In genomic region chr13:46296920-46297319, GRCh38 we compare ENCODE assay signal across 9 cellular contexts.
DNase-seq lines count a peak whose midpoint lies in the region; TF ChIP-seq lines count a peak whose summit lies in the region.
"Had no signal": no experiment of that assay in that cellular context is flagged by ENCODE, and none has a peak within 500 bp of the region (broad histone marks: within the 10 kb centered on the region; RNA-seq: fewer than 3 reads in every experiment).

No MANE protein-coding gene starts in this region.

- H3K4me1 ChIP-seq in OCI-LY7 (ENCODE audit: insufficient read depth, low read length, poor library complexity, severe bottlenecking) (peaks cover 16% of the 10 kb centered on the region), osteoblast (ENCODE audit: insufficient read depth, low read length) (peaks cover 34% of the 10 kb centered on the region), esophagus muscularis mucosa (peaks cover 0 to 8% (median 4%) of the 10 kb centered on the region in 4 donors)

- intact Hi-C loops in Calu3 (cut with micrococcal nuclease; ENCODE audit: unreplicated experiment) (no loop called here), OCI-LY7 (cut with micrococcal nuclease; ENCODE audit: unreplicated experiment) (no loop called here), esophagus muscularis mucosa (cut with DNase I) (no loop called here)

- BruUV-seq in Calu3 (replicated peaks; lab: Mats Ljungman, UMichigan) (no TSS peak), OCI-LY7 (replicated peaks; lab: Mats Ljungman, UMichigan) (no TSS peak)

- no peak overlapping the region for H3K4me2 ChIP-seq in OCI-LY7 (ENCODE audit: low read length)
- H3K4me2 ChIP-seq in osteoblast (ENCODE audit: insufficient read depth, low read length), result peak overlapping the region; percentile 70

- TF ChIP-seq CTCF in Calu3 (IDR thresholded peaks at IDR 0.05; ENCODE audit: unreplicated experiment) (no peak), OCI-LY7 (conservative IDR thresholded peaks at IDR 0.05; ENCODE audit: low read length) (no peak), choroid plexus epithelial cell (conservative IDR thresholded peaks at IDR 0.05; ENCODE audit: low read depth, low read length) (no peak), osteoblast (IDR thresholded peaks at IDR 0.05; ENCODE audit: extremely low read depth, low read depth, low read length) (no peak), esophagus muscularis mucosa (IDR thresholded peaks at IDR 0.05) (no peak)

- H4K20me1 ChIP-seq in OCI-LY7 (ENCODE audit: insufficient read depth, low read length), result no peaks in the 10 kb centered on the region
- H4K20me1 ChIP-seq in osteoblast (ENCODE audit: insufficient read depth, low read length), result no peaks in the 10 kb centered on the region

- no peaks in the 10 kb centered on the region for H3K36me3 Mint-ChIP-seq in Calu3 (ENCODE audit: insufficient read depth, unreplicated experiment)

- H3K27ac Mint-ChIP-seq in Calu3 (ENCODE audit: unreplicated experiment), result peak overlapping the region; percentile 67
- H3K27ac Mint-ChIP-seq: activated B cell treated with CpG ODN at 0.5 μM for 24 hours had no signal

- H2AFZ ChIP-seq in OCI-LY7 (ENCODE audit: low read length), result peak overlapping the region; percentile 20; the same call in 1 of the 2 replicates
- no peak overlapping the region for H2AFZ ChIP-seq in osteoblast (ENCODE audit: low read length)

- CTCF ChIA-PET in Calu3 (lab: Charles Lee), result no interaction called here
- CTCF ChIA-PET in OCI-LY7 (lab: Charles Lee; ENCODE audit: unreplicated experiment), result no interaction called here

- no peak overlapping the region for H3K27ac ChIP-seq in OCI-LY7 (ENCODE audit: low read depth, low read length, poor library complexity, severe bottlenecking)
- peak overlapping the region; percentile 92 for H3K27ac ChIP-seq in osteoblast (ENCODE audit: low read depth, low read length)
- H3K27ac ChIP-seq in esophagus muscularis mucosa (replicated peaks in 1 of 4), result no peak overlapping the region

- no peak overlapping the region for H3K4me3 ChIP-seq in OCI-LY7 (ENCODE audit: low read depth, low read length, poor library complexity, severe bottlenecking)
- no peak overlapping the region for H3K4me3 ChIP-seq in choroid plexus epithelial cell (ENCODE audit: low read depth, low read length)
- H3K4me3 ChIP-seq in osteoblast (ENCODE audit: insufficient read depth, low read length), result peak overlapping the region; percentile 38
- no peak overlapping the region for H3K4me3 ChIP-seq in esophagus muscularis mucosa

- no peak for TF ChIP-seq EP300 in esophagus muscularis mucosa (IDR thresholded peaks at IDR 0.05)

- peaks cover 7% of the 10 kb centered on the region for H3K27me3 Mint-ChIP-seq in Calu3 (ENCODE audit: unreplicated experiment)

- no peak for TF ChIP-seq POLR2A in esophagus muscularis mucosa (IDR thresholded peaks at IDR 0.05; ENCODE audit: low read depth)

- H3K9me3 Mint-ChIP-seq in Calu3 (ENCODE audit: low read depth, unreplicated experiment), result peaks cover 4% of the 10 kb centered on the region

- no peaks in the 10 kb centered on the region for H3K27me3 ChIP-seq in osteoblast (ENCODE audit: insufficient read depth, low read length)
- H3K27me3 ChIP-seq in esophagus muscularis mucosa, result no peaks in the 10 kb centered on the region

- WGBS in esophagus muscularis mucosa, result 69% methylated on average over 2 of the region's 3 CpGs

- no peak for DNase-seq in Calu3
- DNase-seq in OCI-LY7 (ENCODE audit: low spot score), result no peak
- peak; percentile 79 for DNase-seq in choroid plexus epithelial cell (ENCODE audit: low read depth)
- DNase-seq in osteoblast (ENCODE audit: insufficient read length, low spot score, missing footprints), result peak; percentile 58
- no peak for DNase-seq in Ammon's horn (ENCODE audit: low spot score)
- DNase-seq in UCSD-AML1 (lab: John Stamatoyannopoulos, UW; ENCODE audit: unreplicated experiment), result no peak
- no peak for DNase-seq in activated CD8-positive, alpha-beta memory T cell treated with anti-CD3 and anti-CD28 coated beads for 24 hours
- no peak for DNase-seq in esophagus muscularis mucosa (ENCODE audit: extremely low spot score)
- DNase-seq: activated B cell treated with CpG ODN at 0.5 μM for 24 hours had no signal

- no peaks in the 10 kb centered on the region for H3K9me2 ChIP-seq in OCI-LY7 (ENCODE audit: insufficient read depth, low read length)

- no peaks in the 10 kb centered on the region for H3K36me3 ChIP-seq in OCI-LY7 (ENCODE audit: insufficient read depth, low read length)
- H3K36me3 ChIP-seq in osteoblast (ENCODE audit: insufficient read depth, low read length), result no peaks in the 10 kb centered on the region
- H3K36me3 ChIP-seq in esophagus muscularis mucosa, result no peaks in the 10 kb centered on the region

- peaks cover 8% of the 10 kb centered on the region for H3K4me1 Mint-ChIP-seq in Calu3 (ENCODE audit: low read depth, unreplicated experiment)

- H3K4me3 Mint-ChIP-seq in Calu3 (ENCODE audit: low read depth, unreplicated experiment), result no peak overlapping the region
- H3K4me3 Mint-ChIP-seq: activated B cell treated with CpG ODN at 0.5 μM for 24 hours had no signal

- POLR2A ChIA-PET in OCI-LY7 (lab: Charles Lee), result no interaction called here

- H3K79me2 ChIP-seq in OCI-LY7 (ENCODE audit: insufficient read depth, low read depth, low read length) (no peaks in the 10 kb centered on the region), osteoblast (ENCODE audit: insufficient read depth, low read length) (no peaks in the 10 kb centered on the region)

- H3K9me3 ChIP-seq in OCI-LY7 (ENCODE audit: low read length), result no peaks in the 10 kb centered on the region
- no peaks in the 10 kb centered on the region for H3K9me3 ChIP-seq in osteoblast (ENCODE audit: low read depth, low read length)
- peaks cover 0 to 9% (median 3%) of the 10 kb centered on the region in 4 donors for H3K9me3 ChIP-seq in esophagus muscularis mucosa

Comparison
In these comparisons a context has a peak if more than half of its experiments do, and no peak if none do; other contexts are left out.
1. DNase-seq: peak in choroid plexus epithelial cell (single experiment) and osteoblast (single experiment); none in Calu3 (single experiment), OCI-LY7 (single experiment), Ammon's horn (single experiment), UCSD-AML1 (single experiment), activated CD8-positive, alpha-beta memory T cell treated with anti-CD3 and anti-CD28 coated beads for 24 hours (single experiment) and esophagus muscularis mucosa (single experiment).